Comparison of ENCODE assay signal across 1 cellular context in genomic region chr10:61975107-61975932, GRCh38.
TF ChIP-seq lines count a peak whose summit lies in the region.

No MANE protein-coding gene starts in this region.

TF ChIP-seq in GM12878, 131 proteins besides CTCF, POLR2A, EP300 and RAD21 (continued from another document and continues in another):
- no peak for TF ChIP-seq ZZZ3 (IDR thresholded peaks at IDR 0.05; ENCODE audit: control insufficient read depth, insufficient read length, low read depth)
- TF ChIP-seq SMAD1 (IDR thresholded peaks at IDR 0.05; ENCODE audit: low read depth, partially characterized antibody) = no peak
- no peak for TF ChIP-seq HSF1 (IDR thresholded peaks at IDR 0.05; ENCODE audit: low read depth, low read length)
- TF ChIP-seq USF2 (IDR thresholded peaks at IDR 0.05; ENCODE audit: borderline replicate concordance, low read depth, low read length) = no peak
- no peak for TF ChIP-seq ZSCAN29 (IDR thresholded peaks at IDR 0.05)
- TF ChIP-seq BCLAF1 (IDR thresholded peaks at IDR 0.05) = no peak
- no peak for TF ChIP-seq CEBPB (IDR thresholded peaks at IDR 0.05; ENCODE audit: borderline replicate concordance in 1 of 2, low read depth in 2 of 2, low read length in 2 of 2)
- no peak for TF ChIP-seq FOS (IDR thresholded peaks at IDR 0.05; ENCODE audit: borderline replicate concordance, extremely low read depth, insufficient read length)
- no peak for TF ChIP-seq ATF3 (IDR thresholded peaks at IDR 0.05; ENCODE audit: borderline replicate concordance, extremely low read depth, low read depth, low read length)
- no peak for TF ChIP-seq ZNF384 (IDR thresholded peaks at IDR 0.05; ENCODE audit: borderline replicate concordance, low read depth, low read length)
- no peak for TF ChIP-seq ZNF687 (IDR thresholded peaks at IDR 0.05)
- TF ChIP-seq CBX3 (IDR thresholded peaks at IDR 0.05; ENCODE audit: borderline replicate concordance, low read depth) = no peak
- TF ChIP-seq ELK1 (IDR thresholded peaks at IDR 0.05; ENCODE audit: low read depth, low read length) = no peak
- TF ChIP-seq SPI1 (IDR thresholded peaks at IDR 0.05; ENCODE audit: borderline replicate concordance, insufficient read depth, low read depth, low read length) = peak; percentile 61
- no peak for TF ChIP-seq YBX1 (IDR thresholded peaks at IDR 0.05)
- TF ChIP-seq RELB (IDR thresholded peaks at IDR 0.05; ENCODE audit: low read depth) = 0 out of 2 replicates have a peak, but pooled peaks have one; percentile 18
- no peak for TF ChIP-seq ETV6 (conservative IDR thresholded peaks at IDR 0.05 in 1 of 2, IDR thresholded peaks at IDR 0.05 in 1 of 2; ENCODE audit: borderline replicate concordance in 1 of 2, low read depth in 1 of 2)
- no peak for TF ChIP-seq HDGF (IDR thresholded peaks at IDR 0.05)
- 0 out of 2 replicates have a peak, but pooled peaks have one; percentile 54 for TF ChIP-seq TCF3 (IDR thresholded peaks at IDR 0.05; ENCODE audit: borderline replicate concordance, insufficient read depth, low read depth, low read length)
- no peak for TF ChIP-seq MXI1 (IDR thresholded peaks at IDR 0.05; ENCODE audit: low read depth, low read length)
- no peak for TF ChIP-seq ZBTB40 (IDR thresholded peaks at IDR 0.05; ENCODE audit: borderline replicate concordance)
- no peak for TF ChIP-seq USF1 (IDR thresholded peaks at IDR 0.05; ENCODE audit: borderline replicate concordance, extremely low read length, insufficient read depth, low read depth, low read length)
- TF ChIP-seq IKZF2 (IDR thresholded peaks at IDR 0.05) = peak in 1 of 2 experiments; percentile 23; a peak in 1 of 4 replicates
- no peak for TF ChIP-seq HCFC1 (IDR thresholded peaks at IDR 0.05; ENCODE audit: low read length)
- no peak for TF ChIP-seq TAF1 (IDR thresholded peaks at IDR 0.05; ENCODE audit: borderline replicate concordance, low read depth, low read length)
- TF ChIP-seq FOXK2 (IDR thresholded peaks at IDR 0.05) = no peak
- TF ChIP-seq JUNB (IDR thresholded peaks at IDR 0.05) = peak; percentile 47; the same call in 1 of the 2 replicates
- no peak for TF ChIP-seq NRF1 (conservative IDR thresholded peaks at IDR 0.05; ENCODE audit: low read depth, low read length)
- TF ChIP-seq SP1 (IDR thresholded peaks at IDR 0.05; ENCODE audit: low read depth, low read length) = no peak
- TF ChIP-seq ATF7 (IDR thresholded peaks at IDR 0.05; ENCODE audit: low read depth) = no peak
- TF ChIP-seq SUZ12 (IDR thresholded peaks at IDR 0.05; ENCODE audit: unreplicated experiment) = no peak
- TF ChIP-seq CHD2 (IDR thresholded peaks at IDR 0.05; ENCODE audit: borderline replicate concordance, low read depth, low read length) = no peak
- TF ChIP-seq NFXL1 (IDR thresholded peaks at IDR 0.05; ENCODE audit: borderline replicate concordance) = no peak
- no peak for TF ChIP-seq NR2C2 (IDR thresholded peaks at IDR 0.05; ENCODE audit: borderline replicate concordance, control insufficient read depth, insufficient read length, low read depth)
- TF ChIP-seq TCF12 (IDR thresholded peaks at IDR 0.05; ENCODE audit: low read depth, low read length) = 0 out of 2 replicates have a peak, but pooled peaks have one; percentile 51
- TF ChIP-seq GABPA (IDR thresholded peaks at IDR 0.05; ENCODE audit: low read depth) = no peak
- TF ChIP-seq ZBTB4 (CRISPR knock-in tag; IDR thresholded peaks at IDR 0.05) = no peak
- no peak for TF ChIP-seq EZH2 (IDR thresholded peaks at IDR 0.05; ENCODE audit: borderline replicate concordance, control insufficient read depth, low read depth, low read length)
